Comparison of ENCODE assay signal across 17 cellular contexts in genomic region chr15:41783272-41783660, GRCh38. TPM values are rescaled to one million over a fixed set of nuclear protein-coding genes. Genes with fewer than 3 reads are reported as not detected.
DNase-seq lines count a peak whose midpoint lies in the region; ATAC-seq and TF ChIP-seq lines count a peak whose summit lies in the region.
"Had no signal": no experiment of that assay in that cellular context is flagged by ENCODE, and none has a peak within 500 bp of the region (broad histone marks: within the 10 kb centered on the region; RNA-seq: fewer than 3 reads in every experiment).

No MANE protein-coding gene starts in this region.

- H3K4me1 Mint-ChIP-seq in Caco-2 (ENCODE audit: low read depth, unreplicated experiment): peaks cover 24% of the 10 kb centered on the region
- peaks cover 39 to 56% of the 10 kb centered on the region in 2 donors for H3K4me1 Mint-ChIP-seq in immature natural killer cell
- peaks cover 31% of the 10 kb centered on the region for H3K4me1 Mint-ChIP-seq in activated CD8-positive, alpha-beta T cell treated with anti-CD3 and anti-CD28 coated beads for 36 hours (ENCODE audit: low read depth)

- POLR2A ChIA-PET in Caco-2 (lab: Charles Lee) (interaction anchor here (0.5 kb wide), 1 partner anchor 68 kb away, joined by 3 read pairs; no protein-coding TSS in a partner anchor), RWPE1 (lab: Yijun Ruan, JAX; ENCODE audit: low non-redundant PET) (no interaction called here)
- POLR2A ChIA-PET in activated CD8-positive, alpha-beta T cell treated with anti-CD3 and anti-CD28 coated beads for 36 hours (lab: Charles Lee): interaction anchor here (1.0 kb wide), 1 partner anchor 9 kb away, joined by 6 read pairs; the partner anchor contains the start of gene MAPKBP1

- peak overlapping the region; percentile 50 for H3K27ac Mint-ChIP-seq in Caco-2 (ENCODE audit: unreplicated experiment)
- peak overlapping the region in 3 of 6 donors; percentile 22 to 50 (median 29) for H3K27ac Mint-ChIP-seq in immature natural killer cell
- H3K27ac Mint-ChIP-seq in activated CD8-positive, alpha-beta T cell treated with anti-CD3 and anti-CD28 coated beads for 36 hours: no peak overlapping the region
- H3K27ac Mint-ChIP-seq: effector memory CD8-positive, alpha-beta T cell had no signal

- H3K36me3 ChIP-seq in Caco-2 (ENCODE audit: control insufficient read depth, insufficient read depth, low read length): no peaks in the 10 kb centered on the region
- H3K36me3 ChIP-seq: ascending aorta, heart left ventricle had no signal

- intact Hi-C loops in Caco-2 (cut with micrococcal nuclease; ENCODE audit: unreplicated experiment): no loop called here
- intact Hi-C loops in activated CD8-positive, alpha-beta T cell treated with anti-CD3 and anti-CD28 coated beads for 36 hours (cut with micrococcal nuclease): no loop called here

- BruUV-seq in Caco-2 (replicated peaks; lab: Mats Ljungman, UMichigan): no TSS peak

- peak overlapping the region; percentile 14 for H3K27ac ChIP-seq in RWPE1
- H3K27ac ChIP-seq: ascending aorta, heart left ventricle, PC-9 had no signal

- no peaks in the 10 kb centered on the region for H3K9me3 ChIP-seq in Caco-2
- H3K9me3 ChIP-seq: ascending aorta, heart left ventricle had no signal

- TF ChIP-seq CTCF in Caco-2 (IDR thresholded peaks at IDR 0.05; ENCODE audit: insufficient read depth in 1 of 2, low read depth in 1 of 2, low read length in 1 of 2, severe bottlenecking in 1 of 2, unreplicated experiment in 1 of 2) (no peak), RWPE1 (conservative IDR thresholded peaks at IDR 0.05; ENCODE audit: low read depth) (no peak)
- TF ChIP-seq CTCF in activated CD8-positive, alpha-beta T cell treated with anti-CD3 and anti-CD28 coated beads for 36 hours (IDR thresholded peaks at IDR 0.05): no peak

- H3K9me3 Mint-ChIP-seq in Caco-2 (ENCODE audit: unreplicated experiment): no peaks in the 10 kb centered on the region
- no peaks in the 10 kb centered on the region for H3K9me3 Mint-ChIP-seq in immature natural killer cell
- H3K9me3 Mint-ChIP-seq in activated CD8-positive, alpha-beta T cell treated with anti-CD3 and anti-CD28 coated beads for 36 hours: no peaks in the 10 kb centered on the region
- H3K9me3 Mint-ChIP-seq: effector memory CD8-positive, alpha-beta T cell; T-helper 1 cell treated with Interleukin-12 subunit alpha and Interleukin-12 subunit beta and Interleukin-4 antibody, amounts not matched to agents 30 μg/mL and 1 μg/mL, for 36 hours had no signal

- H3K27me3 ChIP-seq in Caco-2 (replicated peaks; ENCODE audit: control insufficient read depth, insufficient read depth, low read length): no peaks in the 10 kb centered on the region
- H3K27me3 ChIP-seq: ascending aorta, heart left ventricle had no signal

- CTCF ChIA-PET in Caco-2 (lab: Charles Lee): interaction anchor here (0.6 to 1.9 kb wide), 2 partner anchors 9 to 165 kb away, joined by 5 to 9 read pairs; partner anchors contain the start of gene MAPKBP1
- CTCF ChIA-PET in RWPE1 (lab: Yijun Ruan, JAX): no interaction called here
- CTCF ChIA-PET in activated CD8-positive, alpha-beta T cell treated with anti-CD3 and anti-CD28 coated beads for 36 hours (lab: Charles Lee): interaction anchor here (1.1 to 3.1 kb wide), 5 partner anchors 7 to 122 kb away, joined by 3 to 20 read pairs (median 6); partner anchors contain the start of gene MAPKBP1

- H3K27me3 Mint-ChIP-seq in Caco-2 (ENCODE audit: insufficient read depth, unreplicated experiment) (no peaks in the 10 kb centered on the region), immature natural killer cell (ENCODE audit: low read depth in 3 of 3) (peaks cover 0 to 5% (median 0%) of the 10 kb centered on the region in 3 donors)
- no peaks in the 10 kb centered on the region for H3K27me3 Mint-ChIP-seq in activated CD8-positive, alpha-beta T cell treated with anti-CD3 and anti-CD28 coated beads for 36 hours
- H3K27me3 Mint-ChIP-seq: effector memory CD8-positive, alpha-beta T cell had no signal

- DNase-seq in Caco-2 (no peak), RWPE1 (ENCODE audit: low spot score) (no peak), immature natural killer cell (no peak), MV-4-11 (lab: John Stamatoyannopoulos, UW) (no peak)
- DNase-seq in activated CD8-positive, alpha-beta T cell treated with anti-CD3 and anti-CD28 coated beads for 36 hours: no peak
- DNase-seq: ACHN; activated naive CD4-positive, alpha-beta T cell; DMS 273 treated with DMSO at 0.1 percent for 48 hours; effector memory CD8-positive, alpha-beta T cell; H7; heart left ventricle; NCI-H146; NCI-H748 treated with DMSO at 0.1 percent for 48 hours; PC-9 had no signal

- H3K4me1 ChIP-seq in Caco-2: peaks cover 32% of the 10 kb centered on the region

- no peak for ATAC-seq in GM19023 (IDR thresholded peaks at IDR 0.05; ENCODE audit: unreplicated experiment)
- no peak for ATAC-seq in activated CD8-positive, alpha-beta T cell treated with anti-CD3 and anti-CD28 coated beads for 36 hours
- ATAC-seq: effector memory CD8-positive, alpha-beta T cell; heart left ventricle had no signal

- H3K36me3 Mint-ChIP-seq in Caco-2 (ENCODE audit: insufficient read depth, unreplicated experiment) (peaks cover 22% of the 10 kb centered on the region), immature natural killer cell (peaks cover 0 to 3% (median 0%) of the 10 kb centered on the region in 3 donors)
- peaks cover 6% of the 10 kb centered on the region for H3K36me3 Mint-ChIP-seq in activated CD8-positive, alpha-beta T cell treated with anti-CD3 and anti-CD28 coated beads for 36 hours (ENCODE audit: low read depth)

- no peak overlapping the region for H3K4me3 Mint-ChIP-seq in Caco-2 (ENCODE audit: unreplicated experiment)
- peak overlapping the region; percentile 8 to 69 (median 56) for H3K4me3 Mint-ChIP-seq in immature natural killer cell
- no peak overlapping the region for H3K4me3 Mint-ChIP-seq in activated CD8-positive, alpha-beta T cell treated with anti-CD3 and anti-CD28 coated beads for 36 hours
- H3K4me3 Mint-ChIP-seq: effector memory CD8-positive, alpha-beta T cell; T-helper 1 cell treated with Interleukin-12 subunit alpha and Interleukin-12 subunit beta and Interleukin-4 antibody, amounts not matched to agents 30 μg/mL and 1 μg/mL, for 36 hours had no signal

- no peak overlapping the region for H3K4me3 ChIP-seq in Caco-2 (ENCODE audit: low read depth, low read length)
- H3K4me3 ChIP-seq: ascending aorta, heart left ventricle, PC-9 had no signal

RNA-seq across cellular contexts. Expression of gene MAPKBP1, which starts 9.0 kb away (rescaled TPM):
- 16.2 and 23.0 TPM in 2 replicates for total RNA-seq in Caco-2 (2022)
- polyA plus RNA-seq in immature natural killer cell: 1 to 10 TPM; 1.8 to 7.2 (median 3.6) TPM
- total RNA-seq in activated CD8-positive, alpha-beta T cell treated with anti-CD3 and anti-CD28 coated beads for 36 hours: 10 to 100 TPM; 16.6 to 17.2 TPM

RNA-seq across cellular contexts. Expression of gene JMJD7, which starts 44.6 kb away (rescaled TPM):
- 10.9 and 12.2 TPM in 2 replicates for total RNA-seq in Caco-2 (2022)
- 10 to 100 TPM; 20.6 to 57.4 (median 23.6) TPM for polyA plus RNA-seq in immature natural killer cell
- 10 to 100 TPM in 1 of 2 experiments, 1 to 10 TPM in 1; 8.2 to 13.2 TPM for total RNA-seq in activated CD8-positive, alpha-beta T cell treated with anti-CD3 and anti-CD28 coated beads for 36 hours

RNA-seq across cellular contexts. Expression of gene PLA2G4B, which starts 55.4 kb away (rescaled TPM):
- 5.8 and 6.0 TPM in 2 replicates for total RNA-seq in Caco-2 (2022)
- 1 to 10 TPM in 2 of 3 donors, not detected in 1; 1.1 to 2.7 TPM for polyA plus RNA-seq in immature natural killer cell
- 1 to 10 TPM; 4.2 to 4.8 TPM for total RNA-seq in activated CD8-positive, alpha-beta T cell treated with anti-CD3 and anti-CD28 coated beads for 36 hours

Comparison
In these comparisons a context has a peak if more than half of its experiments do, and no peak if none do; other contexts are left out.
1. H3K4me3 Mint-ChIP-seq: peak in immature natural killer cell (5 of 5); none in Caco-2 (single experiment) and activated CD8-positive, alpha-beta T cell treated with anti-CD3 and anti-CD28 coated beads for 36 hours (single experiment).